ENCODE assay signal across 13 cellular contexts in the genomic region with DNA sequence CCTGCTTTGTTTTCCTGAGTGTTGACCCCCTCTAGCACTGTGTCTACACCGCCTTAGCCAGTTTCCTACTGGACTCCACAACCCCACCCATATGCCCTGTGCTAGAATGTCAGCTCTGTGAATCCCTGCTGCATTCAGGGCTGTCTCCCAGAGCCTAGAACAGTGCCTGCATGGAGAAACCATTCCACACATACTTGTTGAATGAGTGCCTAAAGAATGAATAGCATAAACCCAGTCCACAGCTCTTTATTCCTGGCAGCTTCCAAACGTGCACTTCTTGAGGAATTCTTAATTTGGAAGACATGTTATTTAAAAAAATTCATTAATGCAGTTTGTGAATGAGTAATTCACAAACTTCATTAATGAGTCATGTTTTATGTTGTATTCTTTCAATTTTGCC. TPM values are rescaled to one million over a fixed set of nuclear protein-coding genes. Genes with fewer than 3 reads are reported as not detected.
DNase-seq lines count a peak whose midpoint lies in the region; ATAC-seq and TF ChIP-seq lines count a peak whose summit lies in the region.
"Had no signal": no experiment of that assay in that cellular context is flagged by ENCODE, and none has a peak within 500 bp of the region (broad histone marks: within the 10 kb centered on the region; RNA-seq: fewer than 3 reads in every experiment).

No MANE protein-coding gene starts in this region.

- no peak overlapping the region for H3K9ac ChIP-seq in fibroblast of lung (ENCODE audit: insufficient read depth, low read length)
- H3K9ac ChIP-seq: parathyroid adenoma had no signal

- H4K20me1 ChIP-seq in fibroblast of lung (ENCODE audit: control insufficient read depth, extremely low read depth, insufficient read depth, low read length) (no peaks in the 10 kb centered on the region), osteoblast (ENCODE audit: insufficient read depth, low read length) (no peaks in the 10 kb centered on the region)

- H3K9me3 ChIP-seq in fibroblast of lung (ENCODE audit: control insufficient read depth, insufficient read depth, low read depth, low read length) (no peaks in the 10 kb centered on the region), osteoblast (ENCODE audit: low read depth, low read length) (no peaks in the 10 kb centered on the region)
- H3K9me3 ChIP-seq: colonic mucosa had no signal

- H3K4me2 ChIP-seq in fibroblast of lung (ENCODE audit: extremely low read depth, insufficient read depth, low read length), result peak overlapping the region; percentile 61
- H3K4me2 ChIP-seq in osteoblast (ENCODE audit: insufficient read depth, low read length), result peak overlapping the region; percentile 64

- H3K36me3 ChIP-seq in fibroblast of lung (ENCODE audit: control insufficient read depth, insufficient read depth, low read length), result no peaks in the 10 kb centered on the region
- H3K36me3 ChIP-seq in osteoblast (ENCODE audit: insufficient read depth, low read length), result no peaks in the 10 kb centered on the region
- H3K36me3 ChIP-seq: colonic mucosa had no signal

- DNase-seq in Right ventricle myocardium inferior (ENCODE audit: missing footprints) (no peak), cardiac septum (ENCODE audit: low spot score) (no peak), fibroblast of lung (ENCODE audit: low read depth in 2 of 2) (peak in 1 of 2 donors; percentile 58), osteoblast (ENCODE audit: insufficient read length, low spot score, missing footprints) (no peak), HUDEP-2 (lab: John Stamatoyannopoulos, UW; ENCODE audit: unreplicated experiment in 76 of 76) (no peak), HT-29 (ENCODE audit: low spot score) (no peak), AML-193 (lab: John Stamatoyannopoulos, UW) (no peak)
- DNase-seq: NCI-H1417 treated with DMSO at 0.1 percent for 48 hours had no signal

- H3K27ac ChIP-seq in fibroblast of lung (ENCODE audit: insufficient read depth, low read length), result no peak overlapping the region
- no peak overlapping the region for H3K27ac ChIP-seq in osteoblast (ENCODE audit: low read depth, low read length)
- H3K27ac ChIP-seq: 22Rv1, colonic mucosa, parathyroid adenoma had no signal

- H3K79me2 ChIP-seq in fibroblast of lung (ENCODE audit: control insufficient read depth, insufficient read depth, low read length), result no peaks in the 10 kb centered on the region
- H3K79me2 ChIP-seq in osteoblast (ENCODE audit: insufficient read depth, low read length), result no peaks in the 10 kb centered on the region
- H3K79me2 ChIP-seq: parathyroid adenoma had no signal

- H3K4me1 ChIP-seq in fibroblast of lung (ENCODE audit: control insufficient read depth, extremely low read depth, insufficient read depth, low read length) (peaks cover 7% of the 10 kb centered on the region), osteoblast (ENCODE audit: insufficient read depth, low read length) (peaks cover 11% of the 10 kb centered on the region)
- H3K4me1 ChIP-seq: colonic mucosa, parathyroid adenoma had no signal

- ATAC-seq in Right ventricle myocardium inferior, result peak; percentile 2
- ATAC-seq in GM19023 (IDR thresholded peaks at IDR 0.05; ENCODE audit: unreplicated experiment), result no peak

- TF ChIP-seq CTCF in fibroblast of lung (conservative IDR thresholded peaks at IDR 0.05 in 1 of 2, IDR thresholded peaks at IDR 0.05 in 1 of 2; ENCODE audit: low read depth in 1 of 2, low read length in 2 of 2), result no peak
- no peak for TF ChIP-seq CTCF in osteoblast (IDR thresholded peaks at IDR 0.05; ENCODE audit: extremely low read depth, low read depth, low read length)

- peak overlapping the region in 1 of 4 experiments; percentile 1 for H3K4me3 ChIP-seq in fibroblast of lung (replicated peaks in 1 of 4; ENCODE audit: control extremely low read depth in 1 of 4, insufficient read depth in 1 of 4, low read depth in 3 of 4, low read length in 4 of 4)
- peak overlapping the region; percentile 4 for H3K4me3 ChIP-seq in osteoblast (ENCODE audit: insufficient read depth, low read length)
- H3K4me3 ChIP-seq: colonic mucosa, K562 had no signal

- intact Hi-C loops in Right ventricle myocardium inferior (cut with DNase I), result loop anchor here (2.0 to 10.0 kb wide), 3 partner anchors 67 to 513 kb away; a partner anchor contains a TSS
- intact Hi-C loops in cardiac septum (cut with DNase I), result loop anchor here (2.0 to 10.0 kb wide), 3 partner anchors 67 to 835 kb away; no protein-coding TSS in a partner anchor

- no peaks in the 10 kb centered on the region for H3K27me3 ChIP-seq in fibroblast of lung (ENCODE audit: control insufficient read depth, insufficient read depth, low read length)
- peaks cover 25% of the 10 kb centered on the region for H3K27me3 ChIP-seq in osteoblast (ENCODE audit: insufficient read depth, low read length)
- H3K27me3 ChIP-seq: colonic mucosa had no signal

- H2AFZ ChIP-seq in fibroblast of lung (ENCODE audit: low read length) (no peak overlapping the region), osteoblast (ENCODE audit: low read length) (no peak overlapping the region)

RNA-seq across cellular contexts. Expression of a gene that starts 6.5 kb away (rescaled TPM):
- total RNA-seq in Right ventricle myocardium inferior, result 30.8 TPM
- total RNA-seq in cardiac septum, result 44.8 TPM
- 30.8 and 33.7 TPM in 2 replicates for total RNA-seq in fibroblast of lung
- polyA plus RNA-seq in fibroblast of lung, result 22.7 and 23.1 TPM in 2 replicates
- polyA plus RNA-seq in fibroblast of lung (2012), result 15.0 and 17.5 TPM in 2 replicates
- polyA minus RNA-seq in fibroblast of lung (ENCODE audit: low replicate concordance), result 9.8 and 18.0 TPM in 2 replicates
- total RNA-seq in osteoblast, result 43.9 and 47.4 TPM in 2 replicates
- total RNA-seq in HT-29 (2014; rRNA removed; shearing (Covaris generic)), result 20.2 TPM in 2 replicates
